In genomic region chr4:13173974-13174373, GRCh38 we compare ENCODE assay signal across 23 cellular contexts.
DNase-seq lines count a peak whose midpoint lies in the region; ATAC-seq and TF ChIP-seq lines count a peak whose summit lies in the region.
"Had no signal": no experiment of that assay in that cellular context is flagged by ENCODE, and none has a peak within 500 bp of the region (broad histone marks: within the 10 kb centered on the region; RNA-seq: fewer than 3 reads in every experiment).

No MANE protein-coding gene starts in this region.

- no peak overlapping the region for H2AFZ ChIP-seq in mesenchymal stem cell (ENCODE audit: low read depth, low read length)

- H4K91ac ChIP-seq in mesenchymal stem cell (ENCODE audit: low read length) = no peak overlapping the region

- no peak overlapping the region for H2BK5ac ChIP-seq in mesenchymal stem cell (ENCODE audit: low read depth, low read length, poor library complexity, severe bottlenecking)

- no peak overlapping the region for H2BK120ac ChIP-seq in mesenchymal stem cell (ENCODE audit: low read depth, low read length)

- H3K9me3 Mint-ChIP-seq in activated CD4-positive, alpha-beta T cell treated with anti-CD3 and anti-CD28 coated beads for 36 hours (ENCODE audit: low read depth) = no peaks in the 10 kb centered on the region
- no peaks in the 10 kb centered on the region for H3K9me3 Mint-ChIP-seq in Caco-2 (ENCODE audit: unreplicated experiment)
- H3K9me3 Mint-ChIP-seq: activated naive CD4-positive, alpha-beta T cell treated with anti-CD3 and anti-CD28 coated beads, Interleukin-2, amount 50 U/mL, for 24 hours had no signal

- no peak overlapping the region for H2AK5ac ChIP-seq in mesenchymal stem cell (ENCODE audit: low read length, severe bottlenecking)

- H3K36me3 Mint-ChIP-seq in activated CD4-positive, alpha-beta T cell treated with anti-CD3 and anti-CD28 coated beads for 36 hours (ENCODE audit: low read depth) = no peaks in the 10 kb centered on the region
- no peaks in the 10 kb centered on the region for H3K36me3 Mint-ChIP-seq in Caco-2 (ENCODE audit: insufficient read depth, unreplicated experiment)
- H3K36me3 Mint-ChIP-seq: activated naive CD4-positive, alpha-beta T cell treated with anti-CD3 and anti-CD28 coated beads, Interleukin-2, amount 50 U/mL, for 24 hours; CD4-positive, alpha-beta memory T cell had no signal

- H3K4ac ChIP-seq in mesenchymal stem cell (ENCODE audit: low read depth in 1 of 2, low read length in 2 of 2) = no peak overlapping the region

- H3K36me3 ChIP-seq in mesenchymal stem cell (ENCODE audit: control insufficient read depth in 1 of 2, insufficient read depth in 2 of 2, low read depth in 1 of 2, low read length in 2 of 2) (no peaks in the 10 kb centered on the region), thyroid gland (no peaks in the 10 kb centered on the region), Caco-2 (ENCODE audit: control insufficient read depth, insufficient read depth, low read length) (no peaks in the 10 kb centered on the region)
- H3K36me3 ChIP-seq: SJSA1 had no signal

- no peak overlapping the region for H2BK12ac ChIP-seq in mesenchymal stem cell (ENCODE audit: low read length in 2 of 2)

- H3K27ac Mint-ChIP-seq in activated CD4-positive, alpha-beta T cell treated with anti-CD3 and anti-CD28 coated beads for 36 hours = no peak overlapping the region
- no peak overlapping the region for H3K27ac Mint-ChIP-seq in Caco-2 (ENCODE audit: unreplicated experiment)
- H3K27ac Mint-ChIP-seq: activated naive CD4-positive, alpha-beta T cell treated with anti-CD3 and anti-CD28 coated beads, Interleukin-2, amount 50 U/mL, for 24 hours; CD4-positive, alpha-beta memory T cell; T-helper 17 cell had no signal

- CTCF ChIA-PET in activated CD4-positive, alpha-beta T cell treated with anti-CD3 and anti-CD28 coated beads for 36 hours (lab: Charles Lee) = no interaction called here
- CTCF ChIA-PET in Caco-2 (lab: Charles Lee) = no interaction called here

- no peaks in the 10 kb centered on the region for H3K27me3 ChIP-seq in mesenchymal stem cell (ENCODE audit: control insufficient read depth in 1 of 2, insufficient read depth in 1 of 2, low read length in 2 of 2)
- H3K27me3 ChIP-seq in thyroid gland = no peaks in the 10 kb centered on the region
- H3K27me3 ChIP-seq in Caco-2 (replicated peaks; ENCODE audit: control insufficient read depth, insufficient read depth, low read length) = no peaks in the 10 kb centered on the region
- H3K27me3 ChIP-seq: SJSA1 had no signal

- no peak overlapping the region for H3K23ac ChIP-seq in mesenchymal stem cell (ENCODE audit: low read length in 2 of 2)

- no TSS peak for BruUV-seq in Caco-2 (replicated peaks; lab: Mats Ljungman, UMichigan)

- no peaks in the 10 kb centered on the region for H3K27me3 Mint-ChIP-seq in activated CD4-positive, alpha-beta T cell treated with anti-CD3 and anti-CD28 coated beads for 36 hours
- no peaks in the 10 kb centered on the region for H3K27me3 Mint-ChIP-seq in Caco-2 (ENCODE audit: insufficient read depth, unreplicated experiment)
- H3K27me3 Mint-ChIP-seq: activated naive CD4-positive, alpha-beta T cell treated with anti-CD3 and anti-CD28 coated beads, Interleukin-2, amount 50 U/mL, for 24 hours; CD4-positive, alpha-beta memory T cell; T-helper 17 cell had no signal

- H3K4me1 ChIP-seq in mesenchymal stem cell (ENCODE audit: control insufficient read depth, insufficient read depth, low read depth, low read length) (no peaks in the 10 kb centered on the region), thyroid gland (no peaks in the 10 kb centered on the region), Caco-2 (no peaks in the 10 kb centered on the region)
- H3K4me1 ChIP-seq: SJSA1 had no signal

- no peak overlapping the region for H3K18ac ChIP-seq in mesenchymal stem cell (ENCODE audit: low read depth in 1 of 2, low read length in 2 of 2)

- no peak overlapping the region for H3K4me2 ChIP-seq in mesenchymal stem cell (ENCODE audit: low read length, poor library complexity, severe bottlenecking)

- peak; percentile 28 for DNase-seq in GOT3 (lab: John Stamatoyannopoulos, UW)
- peak; percentile 85 for DNase-seq in fibroblast of villous mesenchyme (ENCODE audit: low read depth)
- no peak for DNase-seq in mesenchymal stem cell
- DNase-seq in thyroid gland = peak; percentile 9 to 13
- DNase-seq in SIG-M5 (lab: John Stamatoyannopoulos, UW) = no peak
- no peak for DNase-seq in activated CD4-positive, alpha-beta T cell treated with anti-CD3 and anti-CD28 coated beads for 36 hours
- DNase-seq in HK-2 (ENCODE audit: unreplicated experiment) = no peak
- DNase-seq in Caco-2 = no peak
- DNase-seq: activated CD4-positive, alpha-beta T cell treated with anti-CD3 and anti-CD28 coated beads, Interleukin-2, amount 50 U/mL, for 48 hours; activated T-cell treated with anti-CD3 and anti-CD28 coated beads, Interleukin-2, amount 50 U/mL, for 1 hour; CD4-positive, alpha-beta memory T cell; cortex of kidney; NCI-H1694; NCI-H748 treated with DMSO at 0.1 percent for 48 hours; PC-3; stimulated activated CD4-positive, alpha-beta T cell treated with anti-CD3 and anti-CD28 coated beads, Interleukin-2, amount 100 ng/mL, for 24 hours; stimulated activated naive CD4-positive, alpha-beta T cell treated with Interleukin-2 at 50 U/mL for 16 hours; T-helper 17 cell had no signal

- H3K27ac ChIP-seq in mesenchymal stem cell (ENCODE audit: low read length, poor library complexity, severe bottlenecking) = no peak overlapping the region
- H3K27ac ChIP-seq in thyroid gland = no peak overlapping the region
- H3K27ac ChIP-seq: SJSA1, VCaP had no signal

- H3K4me3 Mint-ChIP-seq in activated CD4-positive, alpha-beta T cell treated with anti-CD3 and anti-CD28 coated beads for 36 hours = no peak overlapping the region
- no peak overlapping the region for H3K4me3 Mint-ChIP-seq in Caco-2 (ENCODE audit: unreplicated experiment)
- H3K4me3 Mint-ChIP-seq: activated naive CD4-positive, alpha-beta T cell treated with anti-CD3 and anti-CD28 coated beads, Interleukin-2, amount 50 U/mL, for 24 hours; CD4-positive, alpha-beta memory T cell; T-helper 17 cell had no signal

- H3K4me3 ChIP-seq in fibroblast of villous mesenchyme (ENCODE audit: low read depth, low read length) (no peak overlapping the region), mesenchymal stem cell (ENCODE audit: insufficient read depth in 1 of 2, low read depth in 1 of 2, low read length in 2 of 2) (peak overlapping the region in 1 of 2 experiments; percentile 59), thyroid gland (replicated peaks in 1 of 3) (no peak overlapping the region), Caco-2 (ENCODE audit: low read depth, low read length) (no peak overlapping the region)
- H3K4me3 ChIP-seq: SJSA1 had no signal

- intact Hi-C loops in thyroid gland (cut with DNase I) = no loop called here
- intact Hi-C loops in activated CD4-positive, alpha-beta T cell treated with anti-CD3 and anti-CD28 coated beads for 36 hours (cut with DNase I, micrococcal nuclease) = no loop called here
- intact Hi-C loops in Caco-2 (cut with micrococcal nuclease; ENCODE audit: unreplicated experiment) = loop anchor here (5.0 kb wide), 1 partner anchor 322 kb away; no protein-coding TSS in a partner anchor

- H3K4me1 Mint-ChIP-seq in activated CD4-positive, alpha-beta T cell treated with anti-CD3 and anti-CD28 coated beads for 36 hours = no peaks in the 10 kb centered on the region
- no peaks in the 10 kb centered on the region for H3K4me1 Mint-ChIP-seq in Caco-2 (ENCODE audit: low read depth, unreplicated experiment)
- H3K4me1 Mint-ChIP-seq: activated naive CD4-positive, alpha-beta T cell treated with anti-CD3 and anti-CD28 coated beads, Interleukin-2, amount 50 U/mL, for 24 hours; CD4-positive, alpha-beta memory T cell; T-helper 17 cell had no signal

- no peak for TF ChIP-seq POLR2A in thyroid gland (IDR thresholded peaks at IDR 0.05)

- no peak for ATAC-seq in activated CD4-positive, alpha-beta T cell treated with anti-CD3 and anti-CD28 coated beads for 36 hours
- ATAC-seq: HCT116, left lobe of liver, PC-3, T-helper 17 cell had no signal

- H3K9ac ChIP-seq in mesenchymal stem cell (ENCODE audit: low read length) = peak overlapping the region; percentile 64

- no peaks in the 10 kb centered on the region for H3K79me1 ChIP-seq in mesenchymal stem cell (replicated peaks; ENCODE audit: low read length, poor library complexity, severe bottlenecking)

- H2BK15ac ChIP-seq in mesenchymal stem cell (ENCODE audit: low read depth, poor library complexity, severe bottlenecking) = no peak overlapping the region

- H4K8ac ChIP-seq in mesenchymal stem cell (ENCODE audit: low read length) = no peak overlapping the region

- POLR2A ChIA-PET in activated CD4-positive, alpha-beta T cell treated with anti-CD3 and anti-CD28 coated beads for 36 hours (lab: Charles Lee) = no interaction called here
- POLR2A ChIA-PET in Caco-2 (lab: Charles Lee) = no interaction called here

- TF ChIP-seq CTCF in fibroblast of villous mesenchyme (IDR thresholded peaks at IDR 0.05; ENCODE audit: insufficient read depth, low read depth, low read length) (no peak), thyroid gland (IDR thresholded peaks at IDR 0.05) (no peak), Caco-2 (IDR thresholded peaks at IDR 0.05; ENCODE audit: insufficient read depth in 1 of 2, low read depth in 1 of 2, low read length in 1 of 2, severe bottlenecking in 1 of 2, unreplicated experiment in 1 of 2) (no peak)

- 97% methylated on average over 7 of the region's 7 CpGs for WGBS in mesenchymal stem cell
- WGBS in thyroid gland, 2 donors = 70 to 79% methylated on average over 7 of the region's 7 CpGs

- H3K14ac ChIP-seq in mesenchymal stem cell (ENCODE audit: low read length in 2 of 2) = no peak overlapping the region

- H3K9me3 ChIP-seq in mesenchymal stem cell (ENCODE audit: control insufficient read depth, low read length) (no peaks in the 10 kb centered on the region), thyroid gland (no peaks in the 10 kb centered on the region), Caco-2 (no peaks in the 10 kb centered on the region)

Comparison
In these comparisons a context has a peak if more than half of its experiments do, and no peak if none do; other contexts are left out.
1. DNase-seq: peak in GOT3 (single experiment), fibroblast of villous mesenchyme (single experiment) and thyroid gland (2 of 2); none in mesenchymal stem cell (single experiment), SIG-M5 (single experiment), activated CD4-positive, alpha-beta T cell treated with anti-CD3 and anti-CD28 coated beads for 36 hours (single experiment), HK-2 (single experiment) and Caco-2 (0 of 2).